Comparison of ENCODE assay signal across 1 cellular context in genomic region chr2:226798422-226799210, GRCh38.
TF ChIP-seq lines count a peak whose summit lies in the region.

No MANE protein-coding gene starts in this region.

TF ChIP-seq in K562, 482 proteins besides CTCF, POLR2A, EP300 and RAD21 (continued from another document):
- TF ChIP-seq ZNF592 (IDR thresholded peaks at IDR 0.05) (no peak), ZNF717 (CRISPR knock-in tag; IDR thresholded peaks at IDR 0.05) (no peak), ILF3 (IDR thresholded peaks at IDR 0.05; ENCODE audit: borderline replicate concordance) (no peak), ZNF354B (CRISPR knock-in tag; IDR thresholded peaks at IDR 0.05) (no peak), MECOM (CRISPR knock-in tag; IDR thresholded peaks at IDR 0.05) (no peak), ZFPM2 (CRISPR knock-in tag; IDR thresholded peaks at IDR 0.05) (no peak), BRF1 (IDR thresholded peaks at IDR 0.05; ENCODE audit: borderline replicate concordance, extremely low read depth, insufficient read length) (no peak), STAT5A (IDR thresholded peaks at IDR 0.05; ENCODE audit: borderline replicate concordance, low read length) (no peak), ZNF12 (CRISPR knock-in tag; IDR thresholded peaks at IDR 0.05) (no peak), FUS (optimal IDR thresholded peaks at IDR 0.05; ENCODE audit: low read depth, low read length) (no peak), SP2 (IDR thresholded peaks at IDR 0.05; ENCODE audit: extremely low read depth, low read depth, low read length, poor library complexity, severe bottlenecking) (no peak), ZNF57 (CRISPR knock-in tag; IDR thresholded peaks at IDR 0.05) (no peak), ZSCAN32 (CRISPR knock-in tag; IDR thresholded peaks at IDR 0.05) (no peak)
- TF ChIP-seq, protein P1, sequence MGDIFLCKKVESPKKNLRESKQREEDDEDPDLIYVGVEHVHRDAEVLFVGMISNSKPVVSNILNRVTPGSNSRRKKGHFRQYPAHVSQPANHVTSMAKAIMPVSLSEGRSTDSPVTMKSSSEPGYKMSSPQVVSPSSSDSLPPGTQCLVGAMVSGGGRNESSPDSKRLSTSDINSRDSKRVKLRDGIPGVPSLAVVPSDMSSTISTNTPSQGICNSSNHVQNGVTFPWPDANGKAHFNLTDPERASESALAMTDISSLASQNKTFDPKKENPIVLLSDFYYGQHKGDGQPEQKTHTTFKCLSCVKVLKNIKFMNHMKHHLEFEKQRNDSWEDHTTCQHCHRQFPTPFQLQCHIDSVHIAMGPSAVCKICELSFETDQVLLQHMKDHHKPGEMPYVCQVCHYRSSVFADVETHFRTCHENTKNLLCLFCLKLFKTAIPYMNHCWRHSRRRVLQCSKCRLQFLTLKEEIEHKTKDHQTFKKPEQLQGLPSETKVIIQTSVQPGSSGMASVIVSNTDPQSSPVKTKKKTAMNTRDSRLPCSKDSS (IDR thresholded peaks at IDR 0.05; ENCODE audit: low read depth, partially characterized antibody) = no peak
- TF ChIP-seq, protein P2, sequence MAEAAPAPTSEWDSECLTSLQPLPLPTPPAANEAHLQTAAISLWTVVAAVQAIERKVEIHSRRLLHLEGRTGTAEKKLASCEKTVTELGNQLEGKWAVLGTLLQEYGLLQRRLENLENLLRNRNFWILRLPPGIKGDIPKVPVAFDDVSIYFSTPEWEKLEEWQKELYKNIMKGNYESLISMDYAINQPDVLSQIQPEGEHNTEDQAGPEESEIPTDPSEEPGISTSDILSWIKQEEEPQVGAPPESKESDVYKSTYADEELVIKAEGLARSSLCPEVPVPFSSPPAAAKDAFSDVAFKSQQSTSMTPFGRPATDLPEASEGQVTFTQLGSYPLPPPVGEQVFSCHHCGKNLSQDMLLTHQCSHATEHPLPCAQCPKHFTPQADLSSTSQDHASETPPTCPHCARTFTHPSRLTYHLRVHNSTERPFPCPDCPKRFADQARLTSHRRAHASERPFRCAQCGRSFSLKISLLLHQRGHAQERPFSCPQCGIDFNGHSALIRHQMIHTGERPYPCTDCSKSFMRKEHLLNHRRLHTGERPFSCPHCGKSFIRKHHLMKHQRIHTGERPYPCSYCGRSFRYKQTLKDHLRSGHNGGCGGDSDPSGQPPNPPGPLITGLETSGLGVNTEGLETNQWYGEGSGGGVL (CRISPR knock-in tag; IDR thresholded peaks at IDR 0.05) = no peak
